ENCODE assay signal across 9 cellular contexts in the genomic region with DNA sequence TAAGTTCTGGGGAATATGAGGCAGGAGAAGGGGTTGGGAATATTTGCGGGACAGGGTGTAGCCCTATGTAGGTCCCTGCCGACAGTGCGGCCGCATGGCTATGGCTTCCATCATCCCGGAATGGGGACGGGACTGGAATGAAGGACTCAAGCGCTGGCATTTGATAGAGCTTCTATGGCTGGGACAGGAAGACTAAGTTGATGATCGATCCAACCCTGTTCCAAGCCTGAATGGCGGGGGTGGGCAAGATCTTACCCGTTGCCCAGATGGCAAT. TPM values are rescaled to one million over a fixed set of nuclear protein-coding genes. Genes with fewer than 3 reads are reported as not detected.
DNase-seq lines count a peak whose midpoint lies in the region; ATAC-seq, FAIRE-seq and TF ChIP-seq lines count a peak whose summit lies in the region.
"Had no signal": no experiment of that assay in that cellular context is flagged by ENCODE, and none has a peak within 500 bp of the region (broad histone marks: within the 10 kb centered on the region; RNA-seq: fewer than 3 reads in every experiment).

No MANE protein-coding gene starts in this region.

- H3K36me3 Mint-ChIP-seq in progenitor cell of endocrine pancreas (ENCODE audit: insufficient read depth): peaks cover 1% of the 10 kb centered on the region

- H3K27ac ChIP-seq in OCI-LY1 (ENCODE audit: low read depth, low read length, poor library complexity, severe bottlenecking) (no peak overlapping the region), esophagus squamous epithelium (peak overlapping the region; percentile 63 to 87 (median 74))

- peaks cover 59% of the 10 kb centered on the region for H3K27me3 Mint-ChIP-seq in progenitor cell of endocrine pancreas

- ATAC-seq in GM21576 (IDR thresholded peaks at IDR 0.05; ENCODE audit: unreplicated experiment) (peak; percentile 7), HG02678 (IDR thresholded peaks at IDR 0.05; ENCODE audit: unreplicated experiment) (no peak)

- H3F3A ChIP-seq in OCI-LY1 (ENCODE audit: insufficient read depth, low read length): no peaks in the 10 kb centered on the region

- no peak for TF ChIP-seq CTCF in OCI-LY1 (IDR thresholded peaks at IDR 0.05; ENCODE audit: low read length)
- no peak for TF ChIP-seq CTCF in esophagus squamous epithelium (IDR thresholded peaks at IDR 0.05)
- TF ChIP-seq CTCF in progenitor cell of endocrine pancreas (IDR thresholded peaks at IDR 0.05; ENCODE audit: unreplicated experiment): no peak

- no peak overlapping the region for H3K27ac Mint-ChIP-seq in progenitor cell of endocrine pancreas

- TF ChIP-seq POLR2A in esophagus squamous epithelium (IDR thresholded peaks at IDR 0.05) (no peak), GM12891 (IDR thresholded peaks at IDR 0.05; ENCODE audit: low read depth, low read length) (no peak)

- H3K9me3 Mint-ChIP-seq in progenitor cell of endocrine pancreas (ENCODE audit: low read depth): no peaks in the 10 kb centered on the region

- H3K4me2 ChIP-seq in OCI-LY1 (ENCODE audit: low read length): peak overlapping the region; percentile 76

- H3K9me3 ChIP-seq in OCI-LY1 (ENCODE audit: low read length): no peaks in the 10 kb centered on the region
- no peaks in the 10 kb centered on the region for H3K9me3 ChIP-seq in esophagus squamous epithelium

- H3K4me1 Mint-ChIP-seq in progenitor cell of endocrine pancreas (ENCODE audit: low read depth): peaks cover 10% of the 10 kb centered on the region

- intact Hi-C loops in esophagus squamous epithelium (cut with DNase I): no loop called here

- no peak for FAIRE-seq in GM12891 (lab: Jason Lieb, UNC)
- FAIRE-seq: TTC549 had no signal

- DNase-seq in esophagus squamous epithelium (lab: John Stamatoyannopoulos, UW) (no peak), progenitor cell of endocrine pancreas (ENCODE audit: low spot score, unreplicated experiment) (no peak), kidney tubule cell (ENCODE audit: low spot score) (no peak), C1 segment of cervical spinal cord (lab: John Stamatoyannopoulos, UW) (no peak), GM12891 (ENCODE audit: insufficient read length, low spot score) (no peak)

- no peaks in the 10 kb centered on the region for H3K36me3 ChIP-seq in OCI-LY1 (ENCODE audit: insufficient read depth, low read length)
- no peaks in the 10 kb centered on the region for H3K36me3 ChIP-seq in esophagus squamous epithelium

- H3K9me2 ChIP-seq in OCI-LY1 (ENCODE audit: low read depth, low read length): no peaks in the 10 kb centered on the region

- 0 to 2% methylated on average over 10 of the region's 10 CpGs for WGBS in esophagus squamous epithelium, 2 donors

- H2AFZ ChIP-seq in OCI-LY1 (ENCODE audit: low read length): no peak overlapping the region

- H3K4me3 ChIP-seq in OCI-LY1 (ENCODE audit: low read depth, low read length, poor library complexity, severe bottlenecking) (peak overlapping the region; percentile 57), esophagus squamous epithelium (peak overlapping the region; percentile 29 to 70 (median 46))

- peak overlapping the region; percentile 60 for H3K4me3 Mint-ChIP-seq in progenitor cell of endocrine pancreas (ENCODE audit: low read depth)

- peaks cover 18% of the 10 kb centered on the region for H3K4me1 ChIP-seq in OCI-LY1 (ENCODE audit: insufficient read depth, low read length, severe bottlenecking)
- H3K4me1 ChIP-seq in esophagus squamous epithelium: peaks cover 30 to 85% (median 45%) of the 10 kb centered on the region in 3 donors

- H4K20me1 ChIP-seq in OCI-LY1 (ENCODE audit: insufficient read depth, low read length): no peaks in the 10 kb centered on the region

- H3K27me3 ChIP-seq in OCI-LY1 (ENCODE audit: insufficient read depth, low read length) (peaks cover 10% of the 10 kb centered on the region; the same call in 1 of the 2 replicates), esophagus squamous epithelium (peaks cover 30 to 71% (median 34%) of the 10 kb centered on the region in 4 donors)

- H3K9ac ChIP-seq in OCI-LY1 (ENCODE audit: low read length): peak overlapping the region; percentile 34; the same call in 1 of the 2 replicates

- H3K79me2 ChIP-seq in OCI-LY1 (ENCODE audit: insufficient read depth, low read length): no peaks in the 10 kb centered on the region

TF ChIP-seq in GM12891, 5 proteins besides CTCF, POLR2A, EP300 and RAD21:
- no peak for TF ChIP-seq TAF1 (IDR thresholded peaks at IDR 0.05; ENCODE audit: low read depth, low read length)
- TF ChIP-seq SPI1 (IDR thresholded peaks at IDR 0.05; ENCODE audit: low read depth, low read length): no peak
- TF ChIP-seq POU2F2 (IDR thresholded peaks at IDR 0.05; ENCODE audit: low read depth, low read length): no peak
- no peak for TF ChIP-seq PAX5 (IDR thresholded peaks at IDR 0.05; ENCODE audit: insufficient read depth, low read length, severe bottlenecking)
- TF ChIP-seq POLR2AphosphoS5 (IDR thresholded peaks at IDR 0.05; ENCODE audit: low read depth, low read length): no peak

RNA-seq across cellular contexts. Expression of a gene that starts 47.1 kb away (rescaled TPM):
- total RNA-seq in esophagus squamous epithelium: 1 to 10 TPM in 3 of 4 donors, under 1 TPM in 1; 0.09 to 1.7 (median 1.3) TPM
- total RNA-seq in progenitor cell of endocrine pancreas: 13.8 and 16.7 TPM in 2 replicates
- polyA plus RNA-seq in GM12891 (2012; ENCODE audit: low read depth, missing spikeins): 0.24 TPM
